ENCODE assay signal across 9 cellular contexts in genomic region chr3:17195192-17195611, GRCh38.
DNase-seq lines count a peak whose midpoint lies in the region; ATAC-seq and TF ChIP-seq lines count a peak whose summit lies in the region.
"Had no signal": no experiment of that assay in that cellular context is flagged by ENCODE, and none has a peak within 500 bp of the region (broad histone marks: within the 10 kb centered on the region; RNA-seq: fewer than 3 reads in every experiment).

No MANE protein-coding gene starts in this region.

- H3K4me3 ChIP-seq in thoracic aorta: no peak overlapping the region

- H3K9me3 ChIP-seq in thoracic aorta: no peaks in the 10 kb centered on the region

- no peaks in the 10 kb centered on the region for H3K36me3 Mint-ChIP-seq in natural killer cell treated with Interleukin-12 subunit alpha and Interleukin-12 subunit beta and Interleukin-15 and Interleukin-18, amount 100 ng/mL, for 72 hours
- H3K36me3 Mint-ChIP-seq in natural killer cell: no peaks in the 10 kb centered on the region
- no peaks in the 10 kb centered on the region for H3K36me3 Mint-ChIP-seq in effector memory CD8-positive, alpha-beta T cell (ENCODE audit: insufficient read depth)

- no peak overlapping the region for H3K27ac Mint-ChIP-seq in natural killer cell treated with Interleukin-12 subunit alpha and Interleukin-12 subunit beta and Interleukin-15 and Interleukin-18, amount 100 ng/mL, for 72 hours
- H3K27ac Mint-ChIP-seq in natural killer cell: peak overlapping the region in 1 of 2 donors; percentile 20
- H3K27ac Mint-ChIP-seq in effector memory CD8-positive, alpha-beta T cell: peak overlapping the region; percentile 33 to 77
- H3K27ac Mint-ChIP-seq: activated naive CD8-positive, alpha-beta T cell treated with anti-CD3 and anti-CD28 coated beads, Interleukin-2, amount 10 ng/mL, durations not matched to agents 7 days and 5 days had no signal

- ATAC-seq in natural killer cell treated with Interleukin-12 subunit alpha and Interleukin-12 subunit beta and Interleukin-15 and Interleukin-18, amount 100 ng/mL, for 72 hours: peak; percentile 74 to 80
- no peak for ATAC-seq in natural killer cell
- peak; percentile 95 for ATAC-seq in HG02642 (IDR thresholded peaks at IDR 0.05; ENCODE audit: poor library complexity, unreplicated experiment)
- no peak for ATAC-seq in effector memory CD8-positive, alpha-beta T cell (replicated peaks)
- ATAC-seq in thoracic aorta (ENCODE audit: insufficient number of reproducible peaks, low FRiP score, low read depth): no peak

- no peaks in the 10 kb centered on the region for H3K36me3 ChIP-seq in thoracic aorta

- peaks cover 18 to 45% of the 10 kb centered on the region in 2 donors for H3K4me1 ChIP-seq in thoracic aorta (ENCODE audit: control insufficient read depth in 1 of 2, low read depth in 2 of 2)

- no peaks in the 10 kb centered on the region for H3K27me3 ChIP-seq in thoracic aorta (replicated peaks; ENCODE audit: insufficient read depth)

- intact Hi-C loops in natural killer cell (cut with micrococcal nuclease): no loop called here

- no peaks in the 10 kb centered on the region for H3K27me3 Mint-ChIP-seq in natural killer cell treated with Interleukin-12 subunit alpha and Interleukin-12 subunit beta and Interleukin-15 and Interleukin-18, amount 100 ng/mL, for 72 hours
- H3K27me3 Mint-ChIP-seq in natural killer cell (ENCODE audit: low read depth in 2 of 2): no peaks in the 10 kb centered on the region
- no peaks in the 10 kb centered on the region for H3K27me3 Mint-ChIP-seq in effector memory CD8-positive, alpha-beta T cell
- H3K27me3 Mint-ChIP-seq: activated naive CD8-positive, alpha-beta T cell treated with anti-CD3 and anti-CD28 coated beads, Interleukin-2, amount 10 ng/mL, durations not matched to agents 7 days and 5 days had no signal

- DNase-seq in natural killer cell treated with Interleukin-12 subunit alpha and Interleukin-12 subunit beta and Interleukin-15 and Interleukin-18, amount 100 ng/mL, for 72 hours (ENCODE audit: low spot score): no peak
- DNase-seq in natural killer cell (no peak), NCI-H2081 (lab: John Stamatoyannopoulos, UW) (peak; percentile 84 to 93), thoracic aorta (ENCODE audit: low spot score) (no peak), NCI-H1436 treated with DMSO at 0.1 percent for 48 hours (lab: John Stamatoyannopoulos, UW) (no peak), SHP77 treated with DMSO at 0.1 percent for 48 hours (lab: John Stamatoyannopoulos, UW) (no peak)
- no peak for DNase-seq in effector memory CD8-positive, alpha-beta T cell
- DNase-seq: activated naive CD8-positive, alpha-beta T cell treated with anti-CD3 and anti-CD28 coated beads, Interleukin-2, amount 10 ng/mL, durations not matched to agents 7 days and 5 days had no signal

- peak overlapping the region; percentile 55 to 56 for H3K27ac ChIP-seq in thoracic aorta

- H3K4me3 Mint-ChIP-seq in natural killer cell treated with Interleukin-12 subunit alpha and Interleukin-12 subunit beta and Interleukin-15 and Interleukin-18, amount 100 ng/mL, for 72 hours: no peak overlapping the region
- no peak overlapping the region for H3K4me3 Mint-ChIP-seq in natural killer cell
- H3K4me3 Mint-ChIP-seq in effector memory CD8-positive, alpha-beta T cell: no peak overlapping the region
- H3K4me3 Mint-ChIP-seq: activated naive CD8-positive, alpha-beta T cell treated with anti-CD3 and anti-CD28 coated beads, Interleukin-2, amount 10 ng/mL, durations not matched to agents 7 days and 5 days had no signal

- TF ChIP-seq CTCF in natural killer cell (IDR thresholded peaks at IDR 0.05) (no peak), thoracic aorta (IDR thresholded peaks at IDR 0.05) (no peak)

- peaks cover 11 to 15% of the 10 kb centered on the region in 2 donors for H3K4me1 Mint-ChIP-seq in natural killer cell treated with Interleukin-12 subunit alpha and Interleukin-12 subunit beta and Interleukin-15 and Interleukin-18, amount 100 ng/mL, for 72 hours (ENCODE audit: low read depth in 2 of 2)
- H3K4me1 Mint-ChIP-seq in natural killer cell: peaks cover 20 to 27% of the 10 kb centered on the region in 2 donors
- H3K4me1 Mint-ChIP-seq in effector memory CD8-positive, alpha-beta T cell (ENCODE audit: low read depth in 2 of 2): peaks cover 7 to 13% of the 10 kb centered on the region in 2 donors

- no peaks in the 10 kb centered on the region for H3K9me3 Mint-ChIP-seq in natural killer cell treated with Interleukin-12 subunit alpha and Interleukin-12 subunit beta and Interleukin-15 and Interleukin-18, amount 100 ng/mL, for 72 hours
- no peaks in the 10 kb centered on the region for H3K9me3 Mint-ChIP-seq in natural killer cell
- H3K9me3 Mint-ChIP-seq in effector memory CD8-positive, alpha-beta T cell: no peaks in the 10 kb centered on the region

Comparison
In these comparisons a context has a peak if more than half of its experiments do, and no peak if none do; other contexts are left out.
1. ATAC-seq: peak in natural killer cell treated with Interleukin-12 subunit alpha and Interleukin-12 subunit beta and Interleukin-15 and Interleukin-18, amount 100 ng/mL, for 72 hours (2 of 2) and HG02642 (single experiment); none in natural killer cell (0 of 3), effector memory CD8-positive, alpha-beta T cell (single experiment) and thoracic aorta (single experiment).
2. DNase-seq: peak in NCI-H2081 (2 of 2); none in natural killer cell treated with Interleukin-12 subunit alpha and Interleukin-12 subunit beta and Interleukin-15 and Interleukin-18, amount 100 ng/mL, for 72 hours (single experiment), natural killer cell (single experiment), effector memory CD8-positive, alpha-beta T cell (0 of 3), thoracic aorta (single experiment), NCI-H1436 treated with DMSO at 0.1 percent for 48 hours (single experiment) and SHP77 treated with DMSO at 0.1 percent for 48 hours (single experiment).
3. H3K27ac Mint-ChIP-seq: peak in effector memory CD8-positive, alpha-beta T cell (2 of 2); none in natural killer cell treated with Interleukin-12 subunit alpha and Interleukin-12 subunit beta and Interleukin-15 and Interleukin-18, amount 100 ng/mL, for 72 hours (0 of 2).